Comparison of ENCODE assay signal across 25 cellular contexts in genomic region chr4:5162909-5163508, GRCh38.
"Had no signal": no experiment of that assay in that cellular context is flagged by ENCODE, and none has a peak within 500 bp of the region (broad histone marks: within the 10 kb centered on the region; RNA-seq: fewer than 3 reads in every experiment).

No MANE protein-coding gene starts in this region.

- ATAC-seq: activated CD4-positive, alpha-beta T cell treated with anti-CD3 and anti-CD28 coated beads for 36 hours; activated naive CD8-positive, alpha-beta T cell treated with anti-CD3 and anti-CD28 coated beads, Interleukin-2, amount 50 U/mL, for 24 hours; left colon; naive thymus-derived CD4-positive, alpha-beta T cell; right cardiac atrium had no signal

- H3K9me3 Mint-ChIP-seq: activated naive CD8-positive, alpha-beta T cell treated with anti-CD3 and anti-CD28 coated beads, Interleukin-2, amount 50 U/mL, for 24 hours; activated T-cell treated with anti-CD3 and anti-CD28 coated beads, Interleukin-2, amount 50 U/mL, for 24 hours; mesothelial cell of epicardium; T-helper 2 cell treated with Interferon-gamma antibody and Interleukin-4, amounts not matched to agents 5 μg/mL and 100 μg/mL, for 36 hours had no signal

- H3K27ac Mint-ChIP-seq: activated CD4-positive, alpha-beta T cell treated with anti-CD3 and anti-CD28 coated beads for 36 hours; activated naive CD8-positive, alpha-beta T cell treated with anti-CD3 and anti-CD28 coated beads, Interleukin-2, amount 50 U/mL, for 24 hours; activated T-cell treated with anti-CD3 and anti-CD28 coated beads, Interleukin-2, amount 50 U/mL, for 24 hours; mesothelial cell of epicardium; naive thymus-derived CD4-positive, alpha-beta T cell; T-helper 2 cell treated with Interferon-gamma antibody and Interleukin-4, amounts not matched to agents 5 μg/mL and 100 μg/mL, for 36 hours had no signal

- H3K4me3 Mint-ChIP-seq: activated CD4-positive, alpha-beta T cell treated with anti-CD3 and anti-CD28 coated beads for 36 hours; activated naive CD8-positive, alpha-beta T cell treated with anti-CD3 and anti-CD28 coated beads, Interleukin-2, amount 50 U/mL, for 24 hours; activated T-cell treated with anti-CD3 and anti-CD28 coated beads, Interleukin-2, amount 50 U/mL, for 24 hours; mesothelial cell of epicardium; naive thymus-derived CD4-positive, alpha-beta T cell; T-helper 2 cell treated with Interferon-gamma antibody and Interleukin-4, amounts not matched to agents 5 μg/mL and 100 μg/mL, for 36 hours had no signal

- H3K4me1 Mint-ChIP-seq: activated CD4-positive, alpha-beta T cell treated with anti-CD3 and anti-CD28 coated beads for 36 hours; activated naive CD8-positive, alpha-beta T cell treated with anti-CD3 and anti-CD28 coated beads, Interleukin-2, amount 50 U/mL, for 24 hours; naive thymus-derived CD4-positive, alpha-beta T cell had no signal

- H3K36me3 Mint-ChIP-seq: mesothelial cell of epicardium; naive thymus-derived CD4-positive, alpha-beta T cell had no signal

- H3K36me3 ChIP-seq: spleen, tibial nerve had no signal

- DNase-seq: activated CD4-positive, alpha-beta T cell treated with anti-CD3 and anti-CD28 coated beads for 36 hours; activated CD4-positive, alpha-beta T cell treated with anti-CD3 and anti-CD28 coated beads, Interleukin-2, amount 50 U/mL, for 48 hours; activated CD4-positive, CD25-positive, alpha-beta regulatory T cell; activated CD8-positive, alpha-beta memory T cell treated with anti-CD3 and anti-CD28 coated beads, Interleukin-2, amount 50 U/mL, for 4 hours; activated gamma-delta T cell; activated naive CD4-positive, alpha-beta T cell treated with anti-CD3 and anti-CD28 coated beads, Interleukin-2, amount 50 U/mL, for 16 hours; activated naive CD8-positive, alpha-beta T cell treated with anti-CD3 and anti-CD28 coated beads, Interleukin-2, amount 50 U/mL, for 24 hours; activated T-cell treated with anti-CD3 and anti-CD28 coated beads, Interleukin-2, amount 50 U/mL, for 24 hours; amygdala; effector CD8-positive, alpha-beta T cell; kidney; left colon; mammary epithelial cell; naive thymus-derived CD4-positive, alpha-beta T cell; nucleus accumbens; right cardiac atrium; spleen; stimulated activated naive CD4-positive, alpha-beta T cell treated with Interleukin-2 at 50 U/mL for 16 hours; T-helper 1 cell had no signal

- H3K27ac ChIP-seq: epithelial cell of prostate, hepatocyte, parathyroid adenoma, spleen, tibial nerve had no signal

- H3K9me3 ChIP-seq: spleen had no signal

- H3K27me3 ChIP-seq: spleen, tibial nerve had no signal

- H3K27me3 Mint-ChIP-seq: activated naive CD8-positive, alpha-beta T cell treated with anti-CD3 and anti-CD28 coated beads, Interleukin-2, amount 50 U/mL, for 24 hours; activated T-cell treated with anti-CD3 and anti-CD28 coated beads, Interleukin-2, amount 50 U/mL, for 24 hours had no signal

- H3K4me3 ChIP-seq: hepatocyte, spleen, tibial nerve had no signal

- H3K4me1 ChIP-seq: parathyroid adenoma, spleen had no signal
